ENCODE assay signal across 8 cellular contexts in genomic region chr21:15066231-15066577, GRCh38. TPM values are rescaled to one million over a fixed set of nuclear protein-coding genes. Genes with fewer than 3 reads are reported as not detected.
A peak's percentile ranks its signal among the peaks of the same experiment; 100 is the strongest.
DNase-seq lines count a peak whose midpoint lies in the region; ATAC-seq and TF ChIP-seq lines count a peak whose summit lies in the region.

No MANE protein-coding gene starts in this region.

- H3K27ac Mint-ChIP-seq in activated CD8-positive, alpha-beta T cell treated with anti-CD3 and anti-CD28 coated beads for 36 hours = peak overlapping the region; percentile 98
- H3K27ac Mint-ChIP-seq in stimulated activated naive CD8-positive, alpha-beta T cell treated with anti-CD3 and anti-CD28 coated beads, Interleukin-15, amount 100 ng/mL, for 72 hours = peak overlapping the region; percentile 98 to 99

- intact Hi-C loops in activated CD8-positive, alpha-beta T cell treated with anti-CD3 and anti-CD28 coated beads for 36 hours (cut with micrococcal nuclease) = loop anchor here (5.0 kb wide), 1 partner anchor 416 kb away; no protein-coding TSS in a partner anchor

- peaks cover 26% of the 10 kb centered on the region for H3K4me1 Mint-ChIP-seq in activated CD8-positive, alpha-beta T cell treated with anti-CD3 and anti-CD28 coated beads for 36 hours (ENCODE audit: low read depth)
- peaks cover 23% of the 10 kb centered on the region for H3K4me1 Mint-ChIP-seq in stimulated activated naive CD8-positive, alpha-beta T cell treated with anti-CD3 and anti-CD28 coated beads, Interleukin-15, amount 100 ng/mL, for 72 hours

- peaks cover 2% of the 10 kb centered on the region for H3K36me3 Mint-ChIP-seq in activated CD8-positive, alpha-beta T cell treated with anti-CD3 and anti-CD28 coated beads for 36 hours (ENCODE audit: low read depth)

- H3K9me3 Mint-ChIP-seq in activated CD8-positive, alpha-beta T cell treated with anti-CD3 and anti-CD28 coated beads for 36 hours = no peaks in the 10 kb centered on the region
- no peaks in the 10 kb centered on the region for H3K9me3 Mint-ChIP-seq in stimulated activated naive CD8-positive, alpha-beta T cell treated with anti-CD3 and anti-CD28 coated beads, Interleukin-15, amount 100 ng/mL, for 72 hours

- no peaks in the 10 kb centered on the region for H3K9me3 ChIP-seq in iPS-18c (ENCODE audit: control insufficient read depth, insufficient read depth, low read length)

- POLR2A ChIA-PET in activated CD8-positive, alpha-beta T cell treated with anti-CD3 and anti-CD28 coated beads for 36 hours (lab: Charles Lee) = interaction anchor here (1.0 to 2.0 kb wide), 3 partner anchors 9 to 417 kb away, joined by 3 to 9 read pairs (median 3); no protein-coding TSS in a partner anchor

- CTCF ChIA-PET in activated CD8-positive, alpha-beta T cell treated with anti-CD3 and anti-CD28 coated beads for 36 hours (lab: Charles Lee) = interaction anchor here (0.6 to 2.8 kb wide), 3 partner anchors 58 to 420 kb away, joined by 3 to 9 read pairs (median 3); no protein-coding TSS in a partner anchor

- ATAC-seq in activated CD8-positive, alpha-beta T cell treated with anti-CD3 and anti-CD28 coated beads for 36 hours = no peak
- ATAC-seq in stimulated activated naive CD8-positive, alpha-beta T cell treated with anti-CD3 and anti-CD28 coated beads, Interleukin-15, amount 100 ng/mL, for 72 hours = no peak
- ATAC-seq in GM21423 (IDR thresholded peaks at IDR 0.05; ENCODE audit: unreplicated experiment) = no peak

- H3K4me3 ChIP-seq in iPS-18c (ENCODE audit: insufficient read depth, low read depth, low read length) = peak overlapping the region; percentile 72; the same call in 1 of the 2 replicates

- peak overlapping the region; percentile 96 for H3K4me3 Mint-ChIP-seq in activated CD8-positive, alpha-beta T cell treated with anti-CD3 and anti-CD28 coated beads for 36 hours
- peak overlapping the region; percentile 92 to 95 for H3K4me3 Mint-ChIP-seq in stimulated activated naive CD8-positive, alpha-beta T cell treated with anti-CD3 and anti-CD28 coated beads, Interleukin-15, amount 100 ng/mL, for 72 hours

- no peak for TF ChIP-seq CTCF in activated CD8-positive, alpha-beta T cell treated with anti-CD3 and anti-CD28 coated beads for 36 hours (IDR thresholded peaks at IDR 0.05)

- peaks cover 2% of the 10 kb centered on the region for H3K27me3 Mint-ChIP-seq in activated CD8-positive, alpha-beta T cell treated with anti-CD3 and anti-CD28 coated beads for 36 hours
- no peaks in the 10 kb centered on the region for H3K27me3 Mint-ChIP-seq in stimulated activated naive CD8-positive, alpha-beta T cell treated with anti-CD3 and anti-CD28 coated beads, Interleukin-15, amount 100 ng/mL, for 72 hours

- DNase-seq in NCI-H2196 (lab: John Stamatoyannopoulos, UW; ENCODE audit: unreplicated experiment) (peak; percentile 54), NCI-H2196 treated with DMSO at 0.1 percent for 48 hours (lab: John Stamatoyannopoulos, UW; ENCODE audit: unreplicated experiment) (no peak)
- DNase-seq in activated CD8-positive, alpha-beta T cell treated with anti-CD3 and anti-CD28 coated beads for 36 hours = no peak
- no peak for DNase-seq in stimulated activated naive CD8-positive, alpha-beta T cell treated with anti-CD3 and anti-CD28 coated beads, Interleukin-15, amount 100 ng/mL, for 72 hours
- no peak for DNase-seq in stimulated activated CD4-positive, alpha-beta T cell treated with anti-CD3 and anti-CD28 coated beads, Interleukin-4, amount 100 ng/mL, for 24 hours
- no peak for DNase-seq in activated CD4-positive, alpha-beta T cell treated with anti-CD3 and anti-CD28 coated beads for 48 hours

RNA-seq across cellular contexts. Expression of gene NRIP1, which starts 1.4 kb away (rescaled TPM):
- total RNA-seq in activated CD8-positive, alpha-beta T cell treated with anti-CD3 and anti-CD28 coated beads for 36 hours = 10 to 100 TPM; 12.4 to 12.8 TPM
